In the genomic region with DNA sequence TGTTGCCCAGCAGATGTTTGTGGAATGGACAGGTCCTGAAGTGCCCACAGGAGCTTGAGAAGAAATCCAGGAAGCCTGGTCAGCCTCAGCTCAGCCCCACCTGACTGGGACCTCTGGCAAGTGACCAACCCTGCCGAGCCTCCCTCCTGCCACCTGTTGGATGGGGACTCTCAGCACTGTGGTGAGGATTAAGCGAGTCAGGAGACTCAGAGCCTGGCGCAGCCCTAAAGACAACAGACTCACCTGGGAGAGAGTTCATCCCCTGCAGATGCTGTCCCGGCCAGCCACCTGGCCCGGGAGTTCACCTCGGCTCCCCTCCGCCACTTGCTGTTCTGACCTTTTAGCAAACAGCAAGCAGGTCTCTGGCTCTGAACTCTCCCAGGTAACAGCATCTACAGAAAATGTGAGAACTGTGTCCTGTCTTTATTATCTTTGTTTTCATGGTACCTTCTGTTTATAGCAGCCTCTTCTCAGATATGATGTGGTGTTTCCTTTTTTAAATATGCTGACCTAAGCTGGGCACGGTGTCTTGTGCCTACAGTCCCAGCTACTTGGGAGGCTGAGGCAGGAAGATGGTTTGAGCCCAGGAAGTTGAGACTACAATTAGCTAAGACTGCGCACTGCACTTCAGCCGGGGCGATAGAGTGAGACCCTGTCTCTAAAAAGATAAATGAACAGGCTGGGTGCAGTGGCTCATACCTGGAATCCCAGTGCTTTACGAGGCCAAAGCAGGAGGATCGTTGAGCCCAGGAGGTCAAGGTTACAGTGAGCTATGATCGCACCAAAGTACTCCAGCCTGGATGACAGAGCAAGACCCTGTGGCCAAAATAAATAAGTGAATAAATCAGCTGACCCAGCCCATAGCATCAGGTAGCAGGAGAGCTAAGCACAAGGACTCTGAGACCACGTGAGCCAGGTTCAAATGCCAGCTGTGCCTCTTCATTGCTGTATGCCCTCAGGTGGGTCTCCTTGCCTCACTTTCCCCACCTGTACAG, we compare ENCODE assay signal across 11 cellular contexts. TPM values are rescaled to one million over a fixed set of nuclear protein-coding genes. Genes with fewer than 3 reads are reported as not detected.
DNase-seq lines count a peak whose midpoint lies in the region; ATAC-seq and TF ChIP-seq lines count a peak whose summit lies in the region.
"Had no signal": no experiment of that assay in that cellular context is flagged by ENCODE, and none has a peak within 500 bp of the region (broad histone marks: within the 10 kb centered on the region; RNA-seq: fewer than 3 reads in every experiment).

No MANE protein-coding gene starts in this region.

- H3K4me1 ChIP-seq in Panc1 (ENCODE audit: control insufficient read depth, insufficient read depth, low read length) (peaks cover 34% of the 10 kb centered on the region), upper lobe of right lung (peaks cover 39% of the 10 kb centered on the region)

- in situ Hi-C loops in Panc1 (cut with HindIII; ENCODE audit: low pct_unique_long_range_greater_than_20kb, low sequenced_read_pairs), result no loop called here

- no peak overlapping the region for H3K4me3 Mint-ChIP-seq in activated T-cell treated with anti-CD3 and anti-CD28 coated beads, Interleukin-2, amount 50 U/mL, for 24 hours
- H3K4me3 Mint-ChIP-seq in activated T-cell treated with anti-CD3 and anti-CD28 coated beads, Interleukin-2, amount 50 U/mL, for 72 hours, result no peak overlapping the region
- H3K4me3 Mint-ChIP-seq: IgD-negative memory B cell had no signal

- intact Hi-C loops in Panc1 (cut with micrococcal nuclease; ENCODE audit: unreplicated experiment) (no loop called here), upper lobe of right lung (cut with DNase I) (no loop called here)

- peak overlapping the region; percentile 44 for H3K27ac Mint-ChIP-seq in activated T-cell treated with anti-CD3 and anti-CD28 coated beads, Interleukin-2, amount 50 U/mL, for 24 hours
- H3K27ac Mint-ChIP-seq in activated T-cell treated with anti-CD3 and anti-CD28 coated beads, Interleukin-2, amount 50 U/mL, for 72 hours, result no peak overlapping the region
- H3K27ac Mint-ChIP-seq: IgD-negative memory B cell had no signal

- DNase-seq in activated T-cell treated with anti-CD3 and anti-CD28 coated beads, Interleukin-2, amount 50 U/mL, for 24 hours, result no peak
- DNase-seq in activated T-cell treated with anti-CD3 and anti-CD28 coated beads, Interleukin-2, amount 50 U/mL, for 72 hours, result no peak
- DNase-seq in Panc1 (ENCODE audit: low read depth, low spot score) (no peak), iPS-NIHi7 (ENCODE audit: extremely low spot score) (peak; percentile 82), upper lobe of right lung (peak; percentile 77), AML-193 (lab: John Stamatoyannopoulos, UW) (no peak), GM10248 (ENCODE audit: extremely low spot score) (no peak)
- DNase-seq: activated T-cell treated with anti-CD3 and anti-CD28 coated beads for 4 hours had no signal

- BruUV-seq in Panc1 (replicated peaks; lab: Mats Ljungman, UMichigan), result no TSS peak

- no peaks in the 10 kb centered on the region for H3K36me3 Mint-ChIP-seq in activated T-cell treated with anti-CD3 and anti-CD28 coated beads, Interleukin-2, amount 50 U/mL, for 24 hours (ENCODE audit: low read depth)
- H3K36me3 Mint-ChIP-seq in activated T-cell treated with anti-CD3 and anti-CD28 coated beads, Interleukin-2, amount 50 U/mL, for 72 hours (ENCODE audit: insufficient read depth in 2 of 2), result no peaks in the 10 kb centered on the region
- H3K36me3 Mint-ChIP-seq: IgD-negative memory B cell had no signal

- TF ChIP-seq CTCF in Panc1 (IDR thresholded peaks at IDR 0.05) (no peak; the same call in 1 of the 2 replicates), upper lobe of right lung (IDR thresholded peaks at IDR 0.05) (peak; percentile 22), GM10248 (IDR thresholded peaks at IDR 0.05; ENCODE audit: control extremely low read depth, extremely low read depth, low read depth, missing control alignments) (no peak)

- no peaks in the 10 kb centered on the region for H3K27me3 Mint-ChIP-seq in activated T-cell treated with anti-CD3 and anti-CD28 coated beads, Interleukin-2, amount 50 U/mL, for 24 hours
- no peaks in the 10 kb centered on the region for H3K27me3 Mint-ChIP-seq in activated T-cell treated with anti-CD3 and anti-CD28 coated beads, Interleukin-2, amount 50 U/mL, for 72 hours (ENCODE audit: low read depth)

- H3K9me3 ChIP-seq in Panc1 (ENCODE audit: control insufficient read depth, insufficient read depth, low read depth, low read length) (no peaks in the 10 kb centered on the region), upper lobe of right lung (no peaks in the 10 kb centered on the region)

- H3K4me3 ChIP-seq in Panc1 (ENCODE audit: low read depth in 2 of 2, low read length in 2 of 2) (no peak overlapping the region), upper lobe of right lung (no peak overlapping the region)
- H3K4me3 ChIP-seq: coronary artery had no signal

- H3K4me1 Mint-ChIP-seq in activated T-cell treated with anti-CD3 and anti-CD28 coated beads, Interleukin-2, amount 50 U/mL, for 24 hours (ENCODE audit: low read depth), result no peaks in the 10 kb centered on the region
- no peaks in the 10 kb centered on the region for H3K4me1 Mint-ChIP-seq in activated T-cell treated with anti-CD3 and anti-CD28 coated beads, Interleukin-2, amount 50 U/mL, for 72 hours (ENCODE audit: low read depth)

- CTCF ChIA-PET in Panc1 (lab: Charles Lee), result no interaction called here
- CTCF ChIA-PET in GM10248 (lab: Yijun Ruan, JAX), result interaction anchor here (1.0 to 1.8 kb wide), 5 partner anchors 13 to 473 kb away, joined by 3 to 5 read pairs (median 3); no protein-coding TSS in a partner anchor

- no peaks in the 10 kb centered on the region for H3K9me3 Mint-ChIP-seq in activated T-cell treated with anti-CD3 and anti-CD28 coated beads, Interleukin-2, amount 50 U/mL, for 24 hours
- no peaks in the 10 kb centered on the region for H3K9me3 Mint-ChIP-seq in activated T-cell treated with anti-CD3 and anti-CD28 coated beads, Interleukin-2, amount 50 U/mL, for 72 hours

- H3K36me3 ChIP-seq in Panc1 (ENCODE audit: control insufficient read depth, insufficient read depth, low read length), result no peaks in the 10 kb centered on the region
- no peaks in the 10 kb centered on the region for H3K36me3 ChIP-seq in upper lobe of right lung

- no peak for ATAC-seq in activated T-cell treated with anti-CD3 and anti-CD28 coated beads, Interleukin-2, amount 50 U/mL, for 72 hours (replicated peaks in 1 of 2)
- peak; percentile 40; the same call in 1 of the 2 replicates for ATAC-seq in Panc1
- ATAC-seq in upper lobe of right lung, result peak; percentile 24
- no peak for ATAC-seq in HG03175 (IDR thresholded peaks at IDR 0.05; ENCODE audit: unreplicated experiment)

- H3K27ac ChIP-seq in Panc1 (ENCODE audit: low read length), result peak overlapping the region; percentile 57
- H3K27ac ChIP-seq in upper lobe of right lung, result no peak overlapping the region
- H3K27ac ChIP-seq: coronary artery had no signal

- POLR2A ChIA-PET in Panc1 (lab: Charles Lee) (no interaction called here), GM10248 (lab: Yijun Ruan, JAX) (no interaction called here)

- H3K27me3 ChIP-seq in Panc1 (ENCODE audit: control insufficient read depth, insufficient read depth, low read length), result no peaks in the 10 kb centered on the region
- no peaks in the 10 kb centered on the region for H3K27me3 ChIP-seq in upper lobe of right lung

RNA-seq across cellular contexts. Expression of gene SLC6A6, which starts 32.4 kb away (rescaled TPM):
- total RNA-seq in activated T-cell treated with anti-CD3 and anti-CD28 coated beads, Interleukin-2, amount 50 U/mL, for 72 hours, result 10 to 100 TPM; 35.4 to 39.2 TPM
- total RNA-seq in Panc1 (2021; ENCODE audit: unreplicated experiment), result 61.0 TPM
- 53.8 TPM for polyA plus RNA-seq in Panc1 (2012; ENCODE audit: insufficient read length)
- total RNA-seq in upper lobe of right lung, result 54.3 TPM

Comparison
In these comparisons a context has a peak if more than half of its experiments do, and no peak if none do; other contexts are left out.
1. DNase-seq: peak in iPS-NIHi7 (single experiment) and upper lobe of right lung (single experiment); none in activated T-cell treated with anti-CD3 and anti-CD28 coated beads, Interleukin-2, amount 50 U/mL, for 24 hours (single experiment), activated T-cell treated with anti-CD3 and anti-CD28 coated beads, Interleukin-2, amount 50 U/mL, for 72 hours (0 of 2), Panc1 (single experiment), AML-193 (0 of 2) and GM10248 (single experiment).
2. ATAC-seq: peak in Panc1 (single experiment) and upper lobe of right lung (single experiment); none in activated T-cell treated with anti-CD3 and anti-CD28 coated beads, Interleukin-2, amount 50 U/mL, for 72 hours (0 of 2) and HG03175 (single experiment).